ENCODE assay signal across 28 cellular contexts in genomic region chr3:147358144-147358992, GRCh38. TPM values are rescaled to one million over a fixed set of nuclear protein-coding genes. Genes with fewer than 3 reads are reported as not detected.
"Had no signal": no experiment of that assay in that cellular context is flagged by ENCODE, and none has a peak within 500 bp of the region (broad histone marks: within the 10 kb centered on the region; RNA-seq: fewer than 3 reads in every experiment).

No MANE protein-coding gene starts in this region.

- H3K27ac ChIP-seq: heart left ventricle, left lung, ovary, prostate gland, right atrium auricular region, spleen, testis had no signal

- DNase-seq: activated B cell treated with CpG ODN at 0.5 μM for 24 hours; activated CD4-positive, alpha-beta memory T cell treated with anti-CD3 and anti-CD28 coated beads for 36 hours; activated CD4-positive, alpha-beta T cell treated with anti-CD3 and anti-CD28 coated beads for 4 hours; activated naive CD4-positive, alpha-beta T cell treated with Interleukin-2 at 50 U/mL for 16 hours; activated naive CD8-positive, alpha-beta T cell treated with anti-CD3 and anti-CD28 coated beads for 36 hours; activated T-cell treated with anti-CD3 and anti-CD28 coated beads, Interleukin-2, amount 50 U/mL, for 48 hours; cerebellar nuclear complex; cortex of kidney; endodermal cell; heart left ventricle; immature natural killer cell; kidney glomerular epithelial cell; left lung; naive thymus-derived CD8-positive, alpha-beta T cell; ovary; spleen; stimulated activated CD4-positive, alpha-beta T cell treated with anti-CD3 and anti-CD28 coated beads, Interleukin-4, amount 100 ng/mL, for 1 hour; stimulated activated naive CD4-positive, alpha-beta T cell; T1000; testis had no signal

- H3K27me3 ChIP-seq: ovary, testis had no signal

- H3K9me3 ChIP-seq: heart left ventricle, left lung, prostate gland, right atrium auricular region, testis had no signal

- H3K27ac Mint-ChIP-seq: activated B cell treated with CpG ODN at 0.5 μM for 24 hours; activated CD4-positive, alpha-beta memory T cell treated with anti-CD3 and anti-CD28 coated beads for 36 hours; activated naive CD8-positive, alpha-beta T cell treated with anti-CD3 and anti-CD28 coated beads for 36 hours; endodermal cell; immature natural killer cell; mesothelial cell of epicardium; naive thymus-derived CD8-positive, alpha-beta T cell; T-helper 1 cell treated with Interleukin-12 subunit alpha and Interleukin-12 subunit beta and Interleukin-4 antibody, amounts not matched to agents 30 μg/mL and 1 μg/mL, for 36 hours; type B pancreatic cell had no signal

- H3K4me3 ChIP-seq: heart left ventricle, left lung, lung, ovary, prostate gland, right atrium auricular region, spleen, testis had no signal

- H3K36me3 Mint-ChIP-seq: activated naive CD8-positive, alpha-beta T cell treated with anti-CD3 and anti-CD28 coated beads for 36 hours; mesothelial cell of epicardium had no signal

- H3K9me3 Mint-ChIP-seq: endodermal cell; mesothelial cell of epicardium; T-helper 1 cell treated with Interleukin-12 subunit alpha and Interleukin-12 subunit beta and Interleukin-4 antibody, amounts not matched to agents 30 μg/mL and 1 μg/mL, for 36 hours; type B pancreatic cell had no signal

- H3K4me1 Mint-ChIP-seq: activated B cell treated with CpG ODN at 0.5 μM for 24 hours; activated naive CD8-positive, alpha-beta T cell treated with anti-CD3 and anti-CD28 coated beads for 36 hours; immature natural killer cell had no signal

- H3K36me3 ChIP-seq: heart left ventricle, left lung, ovary, prostate gland, right atrium auricular region, spleen had no signal

- H3K4me1 ChIP-seq: left lung, prostate gland, right atrium auricular region, spleen, testis had no signal

- H3K4me3 Mint-ChIP-seq: activated B cell treated with CpG ODN at 0.5 μM for 24 hours; activated CD4-positive, alpha-beta memory T cell treated with anti-CD3 and anti-CD28 coated beads for 36 hours; activated naive CD8-positive, alpha-beta T cell treated with anti-CD3 and anti-CD28 coated beads for 36 hours; immature natural killer cell; mesothelial cell of epicardium; naive thymus-derived CD8-positive, alpha-beta T cell; T-helper 1 cell treated with Interleukin-12 subunit alpha and Interleukin-12 subunit beta and Interleukin-4 antibody, amounts not matched to agents 30 μg/mL and 1 μg/mL, for 36 hours had no signal

- ATAC-seq: heart left ventricle; left lung; naive thymus-derived CD8-positive, alpha-beta T cell had no signal

RNA-seq across cellular contexts. Expression of gene ZIC4, which starts 48.0 kb away (rescaled TPM):
- total RNA-seq: activated B cell treated with CpG ODN at 0.5 μM for 24 hours; activated CD4-positive, alpha-beta memory T cell treated with anti-CD3 and anti-CD28 coated beads for 36 hours; activated naive CD8-positive, alpha-beta T cell treated with anti-CD3 and anti-CD28 coated beads for 36 hours; bronchial epithelial cell; endodermal cell; fibroblast of villous mesenchyme; heart left ventricle; left lung; lung; mesothelial cell of epicardium; naive thymus-derived CD8-positive, alpha-beta T cell; ovary; prostate gland; right atrium auricular region; spleen had no signal
- polyA plus RNA-seq: heart left ventricle; immature natural killer cell; lung; naive thymus-derived CD8-positive, alpha-beta T cell; ovary; spleen had no signal

RNA-seq across cellular contexts. Expression of gene ZIC1, which starts 50.8 kb away (rescaled TPM):
- total RNA-seq: activated B cell treated with CpG ODN at 0.5 μM for 24 hours; activated CD4-positive, alpha-beta memory T cell treated with anti-CD3 and anti-CD28 coated beads for 36 hours; activated naive CD8-positive, alpha-beta T cell treated with anti-CD3 and anti-CD28 coated beads for 36 hours; bronchial epithelial cell; endodermal cell; fibroblast of villous mesenchyme; lung; naive thymus-derived CD8-positive, alpha-beta T cell; prostate gland; spleen had no signal
- polyA plus RNA-seq: heart left ventricle; immature natural killer cell; naive thymus-derived CD8-positive, alpha-beta T cell; spleen had no signal
